20 cellular contexts compared by ENCODE assay signal in genomic region chr6:169156108-169156821, GRCh38.
DNase-seq lines count a peak whose midpoint lies in the region; ATAC-seq, FAIRE-seq and TF ChIP-seq lines count a peak whose summit lies in the region.
"Had no signal": no experiment of that assay in that cellular context is flagged by ENCODE, and none has a peak within 500 bp of the region (broad histone marks: within the 10 kb centered on the region; RNA-seq: fewer than 3 reads in every experiment).

No MANE protein-coding gene starts in this region.

- in situ Hi-C loops in IMR-90 (cut with MboI; ENCODE audit: low sequenced_read_pairs) = no loop called here

- H3K79me2 ChIP-seq in hepatocyte = no peaks in the 10 kb centered on the region

- H3K9me1 ChIP-seq in IMR-90 (ENCODE audit: insufficient read depth, low read length) = no peaks in the 10 kb centered on the region

- H3K9ac ChIP-seq in IMR-90 (ENCODE audit: low read depth, low read length) = no peak overlapping the region

- TF ChIP-seq CTCF in IMR-90 (conservative IDR thresholded peaks at IDR 0.05; ENCODE audit: low read depth, low read length) (no peak), bronchial epithelial cell (IDR thresholded peaks at IDR 0.05; ENCODE audit: insufficient read depth, low read length, severe bottlenecking) (no peak), hepatocyte (IDR thresholded peaks at IDR 0.05; ENCODE audit: poor library complexity) (no peak), suprapubic skin (IDR thresholded peaks at IDR 0.05) (no peak)

- H3K4me2 ChIP-seq in IMR-90 (ENCODE audit: low read depth, low read length) (no peak overlapping the region), hepatocyte (no peak overlapping the region)

- H2BK120ac ChIP-seq in IMR-90 (ENCODE audit: low read depth, low read length) = peak overlapping the region; percentile 92; the same call in 1 of the 2 replicates

- H3K14ac ChIP-seq in IMR-90 (replicated peaks; ENCODE audit: low read depth, low read length) = peak overlapping the region; percentile 63; the same call in 1 of the 2 replicates

- H3K4me1 ChIP-seq in IMR-90 (ENCODE audit: control insufficient read depth, insufficient read depth, low read length) (peaks cover 22% of the 10 kb centered on the region), hepatocyte (ENCODE audit: insufficient read depth) (peaks cover 24% of the 10 kb centered on the region), suprapubic skin (peaks cover 18% of the 10 kb centered on the region)
- no peaks in the 10 kb centered on the region for H3K4me1 ChIP-seq in effector memory CD4-positive, alpha-beta T cell (ENCODE audit: control insufficient read depth, insufficient read depth, low read length, poor library complexity, severe bottlenecking)

- no peak for TF ChIP-seq POLR2A in IMR-90 (IDR thresholded peaks at IDR 0.05; ENCODE audit: low read depth, low read length)
- TF ChIP-seq POLR2A in suprapubic skin (IDR thresholded peaks at IDR 0.05) = no peak

- peak; percentile 50 for FAIRE-seq in bronchial epithelial cell (lab: Jason Lieb, UNC)
- FAIRE-seq: GM12891 had no signal

- H4K91ac ChIP-seq in IMR-90 (ENCODE audit: insufficient read depth, low read depth, low read length) = peak overlapping the region; percentile 76

- no peak overlapping the region for H3K23ac ChIP-seq in IMR-90 (ENCODE audit: low read depth, low read length)

- CTCF ChIA-PET in IMR-90 (lab: Yijun Ruan, JAX) = interaction anchor here (0.5 kb wide), 1 partner anchor 29 kb away, joined by 3 read pairs; no protein-coding TSS in a partner anchor
- CTCF ChIA-PET in HEK293T (lab: Yijun Ruan, JAX) = no interaction called here

- H4K5ac ChIP-seq in IMR-90 (ENCODE audit: low read depth, low read length) = peak overlapping the region; percentile 95; the same call in 1 of the 2 replicates

- peak overlapping the region; percentile 81; the same call in 2 of the 3 replicates for H2BK15ac ChIP-seq in IMR-90 (ENCODE audit: low read depth, low read length)

- peak overlapping the region; percentile 45; the same call in 1 of the 2 replicates for H3K18ac ChIP-seq in IMR-90 (ENCODE audit: low read depth, low read length)

- H2BK5ac ChIP-seq in IMR-90 (ENCODE audit: low read depth, low read length, poor library complexity, severe bottlenecking) = peak overlapping the region; percentile 35

- no TSS peak for BruUV-seq in IMR-90 (replicated peaks; lab: Mats Ljungman, UMichigan)

- H3K79me1 ChIP-seq in IMR-90 (ENCODE audit: low read depth in 1 of 2, low read length in 2 of 2) = no peaks in the 10 kb centered on the region

- H3K27me3 ChIP-seq in IMR-90 (ENCODE audit: control insufficient read depth, insufficient read depth, low read length) = no peaks in the 10 kb centered on the region
- H3K27me3 ChIP-seq in bronchial epithelial cell (ENCODE audit: control insufficient read depth, insufficient read depth, low read length) = no peaks in the 10 kb centered on the region
- H3K27me3 ChIP-seq in hepatocyte = no peaks in the 10 kb centered on the region
- no peaks in the 10 kb centered on the region for H3K27me3 ChIP-seq in suprapubic skin
- H3K27me3 ChIP-seq in effector memory CD4-positive, alpha-beta T cell (replicated peaks; ENCODE audit: control insufficient read depth, insufficient read depth, low read length, poor library complexity, severe bottlenecking) = no peaks in the 10 kb centered on the region

- H2AK5ac ChIP-seq in IMR-90 (ENCODE audit: low read depth, low read length) = peak overlapping the region; percentile 40

- TF ChIP-seq RAD21 in IMR-90 (IDR thresholded peaks at IDR 0.05; ENCODE audit: low read length) = no peak

- POLR2A ChIA-PET in IMR-90 (lab: Charles Lee; ENCODE audit: unreplicated experiment) = no interaction called here
- POLR2A ChIA-PET in HEK293T (lab: Yijun Ruan, JAX) = no interaction called here

- H4K20me1 ChIP-seq in IMR-90 (ENCODE audit: insufficient read depth, low read length) = no peaks in the 10 kb centered on the region
- H4K20me1 ChIP-seq in hepatocyte (ENCODE audit: insufficient read depth, poor library complexity, severe bottlenecking) = no peaks in the 10 kb centered on the region

- no peak for ATAC-seq in IMR-90 (ENCODE audit: low read depth)
- ATAC-seq: esophagus mucosa, mucosa of descending colon had no signal

- H3K9me3 ChIP-seq in IMR-90 (ENCODE audit: control insufficient read depth, insufficient read depth, low read length) (peaks cover 3% of the 10 kb centered on the region), hepatocyte (ENCODE audit: low read depth) (no peaks in the 10 kb centered on the region), suprapubic skin (no peaks in the 10 kb centered on the region)
- no peaks in the 10 kb centered on the region for H3K9me3 ChIP-seq in effector memory CD4-positive, alpha-beta T cell (ENCODE audit: control insufficient read depth, low read length)
- H3K9me3 ChIP-seq: mucosa of descending colon, thoracic aorta had no signal

- H3K56ac ChIP-seq in IMR-90 (ENCODE audit: extremely low read depth, insufficient read depth, low read length) = no peak overlapping the region

- WGBS in IMR-90 (ENCODE audit: extremely low coverage in 2 of 2, insufficient read length in 1 of 2), 2 experiments = 95% methylated on average over 4 of the region's 18 CpGs; no CpG with 5 or more reads in 1 of the 2 experiments
- WGBS in hepatocyte (ENCODE audit: low lambda C conversion rate, missing lambda C conversion rate) = 87% methylated on average over 18 of the region's 18 CpGs
- 86% methylated on average over 18 of the region's 18 CpGs for WGBS in suprapubic skin

- H3K4ac ChIP-seq in IMR-90 (ENCODE audit: low read depth, low read length) = peak overlapping the region; percentile 65

- H2BK20ac ChIP-seq in IMR-90 (ENCODE audit: low read depth, low read length) = peak overlapping the region; percentile 42; the same call in 1 of the 2 replicates

- peak; percentile 71 for DNase-seq in IMR-90
- DNase-seq in bronchial epithelial cell (ENCODE audit: low read depth) = no peak
- DNase-seq in hepatocyte (ENCODE audit: low spot score) = no peak
- DNase-seq in suprapubic skin (ENCODE audit: low spot score in 2 of 2) = peak; percentile 42 to 72
- no peak for DNase-seq in effector memory CD4-positive, alpha-beta T cell
- no peak for DNase-seq in activated effector memory CD4-positive, alpha-beta T cell treated with anti-CD3 and anti-CD28 coated beads, Interleukin-2, amount 50 U/mL, for 16 hours
- DNase-seq in HEK293T (ENCODE audit: extremely low spot score) = no peak
- DNase-seq: activated CD4-positive, CD25-positive, alpha-beta regulatory T cell; activated effector memory CD4-positive, alpha-beta T cell treated with Interleukin-2 at 50 U/mL for 16 hours; amygdala; GDM1; kidney glomerular epithelial cell; mucosa of descending colon; NCI-H2029 treated with DMSO at 0.1 percent for 48 hours; NCI-H510A treated with DMSO at 0.1 percent for 48 hours; stimulated activated CD4-positive, alpha-beta T cell treated with anti-CD3 and anti-CD28 coated beads, Interleukin-4, amount 100 ng/mL, for 1 hour; T-helper 1 cell had no signal

- no peak overlapping the region for H3K4me3 ChIP-seq in IMR-90 (ENCODE audit: insufficient read depth, low read depth, low read length)
- H3K4me3 ChIP-seq in bronchial epithelial cell (ENCODE audit: low read depth, low read length) = no peak overlapping the region
- H3K4me3 ChIP-seq in hepatocyte = no peak overlapping the region
- H3K4me3 ChIP-seq in suprapubic skin = no peak overlapping the region
- no peak overlapping the region for H3K4me3 ChIP-seq in effector memory CD4-positive, alpha-beta T cell (ENCODE audit: insufficient read depth, low read depth, low read length, poor library complexity, severe bottlenecking)
- H3K4me3 ChIP-seq: mucosa of descending colon, thoracic aorta had no signal

- no peaks in the 10 kb centered on the region for H3K9me2 ChIP-seq in hepatocyte (replicated peaks; ENCODE audit: insufficient read depth)

- H3K27ac ChIP-seq in IMR-90 (ENCODE audit: insufficient read depth, low read length) = no peak overlapping the region
- H3K27ac ChIP-seq in hepatocyte = peak overlapping the region; percentile 88
- no peak overlapping the region for H3K27ac ChIP-seq in suprapubic skin
- H3K27ac ChIP-seq in effector memory CD4-positive, alpha-beta T cell (ENCODE audit: insufficient read depth, low read length, poor library complexity, severe bottlenecking) = no peak overlapping the region

- peak overlapping the region; percentile 67 to 74; a peak in 2 of 4 replicates for H4K8ac ChIP-seq in IMR-90 (ENCODE audit: low read depth in 2 of 2, low read length in 2 of 2)

- TF ChIP-seq EP300 in suprapubic skin (IDR thresholded peaks at IDR 0.05) = no peak

- no peak overlapping the region for H2AK9ac ChIP-seq in IMR-90 (replicated peaks; ENCODE audit: low read depth, low read length, poor library complexity)

- intact Hi-C loops in IMR-90 (cut with micrococcal nuclease) = no loop called here

- H3K36me3 ChIP-seq in IMR-90 (ENCODE audit: control insufficient read depth, insufficient read depth, low read length) = no peaks in the 10 kb centered on the region
- H3K36me3 ChIP-seq in bronchial epithelial cell (ENCODE audit: control insufficient read depth, insufficient read depth, low read length) = no peaks in the 10 kb centered on the region
- H3K36me3 ChIP-seq in hepatocyte (replicated peaks; ENCODE audit: insufficient read depth, low read depth) = no peaks in the 10 kb centered on the region
- no peaks in the 10 kb centered on the region for H3K36me3 ChIP-seq in suprapubic skin
- no peaks in the 10 kb centered on the region for H3K36me3 ChIP-seq in effector memory CD4-positive, alpha-beta T cell (ENCODE audit: control insufficient read depth, insufficient read depth, low read length)
- H3K36me3 ChIP-seq: thoracic aorta had no signal

- dilution Hi-C loops in IMR-90 (cut with HindIII; ENCODE audit: low sequenced_read_pairs, unreplicated experiment) = no loop called here

- H2AFZ ChIP-seq in IMR-90 (replicated peaks; ENCODE audit: low read length, poor library complexity) = peak overlapping the region; percentile 39
- H2AFZ ChIP-seq in hepatocyte = no peak overlapping the region

TF ChIP-seq in IMR-90, 13 proteins besides CTCF, POLR2A, EP300 and RAD21:
- TF ChIP-seq CEBPB (IDR thresholded peaks at IDR 0.05; ENCODE audit: low read depth, low read length) (peak; percentile 63), RCOR1 (IDR thresholded peaks at IDR 0.05; ENCODE audit: insufficient replicate concordance, low read length) (no peak), BHLHE40 (IDR thresholded peaks at IDR 0.05; ENCODE audit: low read depth, low read length) (0 out of 2 replicates have a peak, but pooled peaks have one; percentile 7), NFE2L2 (IDR thresholded peaks at IDR 0.05; ENCODE audit: low read depth, low read length) (no peak)

TF ChIP-seq in HEK293T, 16 proteins besides CTCF, POLR2A, EP300 and RAD21 (continues in another document):
- no peak for TF ChIP-seq FOXM1 (IDR thresholded peaks at IDR 0.05; ENCODE audit: borderline replicate concordance)
- TF ChIP-seq ZNF384 (IDR thresholded peaks at IDR 0.05) = no peak

Comparison
In these comparisons a context has a peak if more than half of its experiments do, and no peak if none do; other contexts are left out.
1. DNase-seq: peak in IMR-90 (single experiment) and suprapubic skin (2 of 2); none in bronchial epithelial cell (single experiment), hepatocyte (single experiment), effector memory CD4-positive, alpha-beta T cell (0 of 3), activated effector memory CD4-positive, alpha-beta T cell treated with anti-CD3 and anti-CD28 coated beads, Interleukin-2, amount 50 U/mL, for 16 hours (single experiment) and HEK293T (single experiment).